ENCODE assay signal across 27 cellular contexts in genomic region chr2:64322433-64322832, GRCh38.
"Had no signal": no experiment of that assay in that cellular context is flagged by ENCODE, and none has a peak within 500 bp of the region (broad histone marks: within the 10 kb centered on the region; RNA-seq: fewer than 3 reads in every experiment).

No MANE protein-coding gene starts in this region.

- H3K27me3 Mint-ChIP-seq: activated B cell treated with CpG ODN at 0.5 μM for 24 hours had no signal

- DNase-seq: activated B cell treated with CpG ODN at 0.5 μM for 24 hours; activated CD4-positive, alpha-beta memory T cell treated with anti-CD3 and anti-CD28 coated beads, Interleukin-2, amount 10 ng/mL, durations not matched to agents 7 days and 5 days; activated CD4-positive, alpha-beta T cell treated with anti-CD3 and anti-CD28 coated beads for 1 hour; activated CD4-positive, alpha-beta T cell treated with anti-CD3 and anti-CD28 coated beads, Interleukin-2, amount 50 U/mL, for 1 hour; activated CD8-positive, alpha-beta memory T cell treated with anti-CD3 and anti-CD28 coated beads, Interleukin-2, amount 50 U/mL, for 4 hours; activated naive CD4-positive, alpha-beta T cell treated with anti-CD3 and anti-CD28 coated beads, Interleukin-2, amount 50 U/mL, for 16 hours; activated T-cell treated with anti-CD3 and anti-CD28 coated beads, Interleukin-2, amount 50 U/mL, for 72 hours; amniotic stem cell; body of pancreas; central memory CD4-positive, alpha-beta T cell; KG1; NCI-H1092; NCI-H1417 treated with DMSO at 0.1 percent for 48 hours; NCI-H1694; NCI-H2029; NCI-H2107; NCI-H226; NCI-H526 treated with DMSO at 0.1 percent for 48 hours; Peyer's patch; Right ventricle myocardium superior; SJCRH30; T-helper 17 cell; T-helper 9 cell had no signal

- ATAC-seq: activated T-cell treated with anti-CD3 and anti-CD28 coated beads, Interleukin-2, amount 50 U/mL, for 72 hours; body of pancreas; SK-N-SH treated with all-trans-retinoic acid at 6 μM for 48 hours; T-helper 17 cell had no signal

- H3K9me3 ChIP-seq: ascending aorta, body of pancreas, Peyer's patch, SJCRH30 had no signal

- FAIRE-seq: bronchial epithelial cell had no signal

- H3K4me1 ChIP-seq: ascending aorta, body of pancreas, SJCRH30 had no signal

- H3K27ac ChIP-seq: ascending aorta, body of pancreas, Peyer's patch, RWPE1, SJCRH30 had no signal

- H3K4me3 Mint-ChIP-seq: activated B cell treated with CpG ODN at 0.5 μM for 24 hours; activated CD4-positive, alpha-beta memory T cell treated with anti-CD3 and anti-CD28 coated beads, Interleukin-2, amount 10 ng/mL, durations not matched to agents 7 days and 5 days; activated T-cell treated with anti-CD3 and anti-CD28 coated beads, Interleukin-2, amount 50 U/mL, for 72 hours; T-helper 17 cell had no signal

- H3K27me3 ChIP-seq: ascending aorta, body of pancreas, Peyer's patch, SJCRH30 had no signal

- H3K4me3 ChIP-seq: ascending aorta, body of pancreas, Peyer's patch, SJCRH30 had no signal

- H3K27ac Mint-ChIP-seq: activated B cell treated with CpG ODN at 0.5 μM for 24 hours; activated CD4-positive, alpha-beta memory T cell treated with anti-CD3 and anti-CD28 coated beads, Interleukin-2, amount 10 ng/mL, durations not matched to agents 7 days and 5 days; activated T-cell treated with anti-CD3 and anti-CD28 coated beads, Interleukin-2, amount 50 U/mL, for 72 hours had no signal

- H3K36me3 ChIP-seq: ascending aorta, Peyer's patch, SJCRH30 had no signal

- H3K9me3 Mint-ChIP-seq: activated CD4-positive, alpha-beta memory T cell treated with anti-CD3 and anti-CD28 coated beads, Interleukin-2, amount 10 ng/mL, durations not matched to agents 7 days and 5 days; activated T-cell treated with anti-CD3 and anti-CD28 coated beads, Interleukin-2, amount 50 U/mL, for 72 hours had no signal
